8 cellular contexts compared by ENCODE assay signal in the genomic region with DNA sequence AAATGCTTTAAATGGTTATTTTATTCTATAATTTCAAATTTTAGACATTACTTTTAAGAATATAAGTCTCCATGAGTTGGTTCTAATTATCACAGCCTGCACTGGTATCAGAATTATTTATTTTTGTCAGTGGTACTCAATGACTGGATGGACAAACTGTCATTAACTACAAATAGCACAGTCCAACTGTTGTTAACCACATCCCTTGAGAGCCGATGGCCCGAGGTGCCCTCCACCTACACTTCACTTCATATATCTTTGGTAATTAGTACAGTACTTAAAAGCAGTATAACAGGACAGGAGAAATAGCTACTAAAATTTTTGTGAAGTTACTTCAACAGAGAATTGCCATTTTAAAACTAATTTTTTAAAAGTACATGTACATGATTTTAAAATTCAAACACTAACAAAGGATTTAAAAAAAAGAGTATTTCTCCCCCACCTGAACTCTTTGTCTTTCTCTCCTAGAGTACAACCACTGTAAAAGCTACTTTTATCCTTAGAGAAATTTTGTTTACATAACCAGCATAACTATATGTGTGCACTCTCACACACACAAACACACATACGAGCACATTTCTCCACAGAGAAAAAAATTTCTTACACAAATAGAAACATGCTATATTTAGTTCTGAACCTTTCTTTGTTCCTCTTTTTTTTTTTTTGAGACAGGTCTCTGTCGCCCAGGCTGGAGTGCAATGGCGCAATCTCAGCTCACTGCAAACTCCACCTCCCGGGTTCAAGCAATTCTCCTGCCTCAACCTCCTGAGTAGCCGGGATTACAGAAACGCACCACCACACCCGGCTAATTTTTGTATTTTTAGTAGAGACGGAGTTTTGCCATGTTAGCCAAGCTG. TPM values are rescaled to one million over a fixed set of nuclear protein-coding genes. Genes with fewer than 3 reads are reported as not detected.
DNase-seq lines count a peak whose midpoint lies in the region; ATAC-seq, FAIRE-seq and TF ChIP-seq lines count a peak whose summit lies in the region.

No MANE protein-coding gene starts in this region.

- H3K27me3 Mint-ChIP-seq in HFFc6 (ENCODE audit: insufficient read depth), result peaks cover 2% of the 10 kb centered on the region; the same call in 1 of the 2 replicates

- H2AFZ ChIP-seq in keratinocyte (ENCODE audit: control insufficient read depth, low read length), result no peak overlapping the region

- ATAC-seq in GM18520 (IDR thresholded peaks at IDR 0.05; ENCODE audit: unreplicated experiment) (peak; percentile 44), GM21737 (IDR thresholded peaks at IDR 0.05; ENCODE audit: unreplicated experiment) (peak; percentile 61)

- H3K9ac ChIP-seq in keratinocyte (ENCODE audit: control insufficient read depth, extremely low read depth, insufficient read depth, low read length), result no peak overlapping the region

- peaks cover 30% of the 10 kb centered on the region for H3K4me1 ChIP-seq in keratinocyte (ENCODE audit: control insufficient read depth, extremely low read depth, insufficient read depth, low read length)

- no peak overlapping the region for H3K4me3 Mint-ChIP-seq in HFFc6

- peaks cover 6% of the 10 kb centered on the region; the same call in 1 of the 2 replicates for H3K36me3 Mint-ChIP-seq in HFFc6 (ENCODE audit: low read depth)

- no peaks in the 10 kb centered on the region for H3K27me3 ChIP-seq in keratinocyte (ENCODE audit: control insufficient read depth, extremely low read depth, insufficient read depth, low read length)

- H3K36me3 ChIP-seq in keratinocyte (ENCODE audit: control insufficient read depth in 2 of 2, extremely low read depth in 1 of 2, insufficient read depth in 2 of 2, low read length in 2 of 2), result no peaks in the 10 kb centered on the region

- H3K4me3 ChIP-seq in keratinocyte (ENCODE audit: control insufficient read depth in 2 of 3, extremely low read depth in 1 of 3, insufficient read depth in 2 of 3, low read depth in 1 of 3, low read length in 3 of 3), result no peak overlapping the region

- no peak overlapping the region for H3K27ac Mint-ChIP-seq in HFFc6

- no peak for FAIRE-seq in keratinocyte (lab: Jason Lieb, UNC)

- no peak overlapping the region for H3K27ac ChIP-seq in keratinocyte (ENCODE audit: control insufficient read depth, insufficient read depth, low read length)

- dilution Hi-C loops in keratinocyte (cut with MboI; ENCODE audit: extremely low pct_ligation_motif_present, low sequenced_read_pairs), result no loop called here

- H3K9me3 Mint-ChIP-seq in HFFc6, result no peaks in the 10 kb centered on the region

- peaks cover 39% of the 10 kb centered on the region for H3K4me1 Mint-ChIP-seq in HFFc6 (ENCODE audit: low read depth)

- in situ Hi-C loops in GM13976 (cut with MboI; ENCODE audit: low sequenced_read_pairs, unreplicated experiment), result no loop called here

- peak overlapping the region; percentile 45 for H3K4me2 ChIP-seq in keratinocyte (ENCODE audit: control insufficient read depth, extremely low read depth, insufficient read depth, low read depth, low read length)

- peak; percentile 19 to 32 for DNase-seq in Kasumi-1 (lab: John Stamatoyannopoulos, UW)
- no peak for DNase-seq in keratinocyte (ENCODE audit: low read depth, low spot score)
- DNase-seq in activated CD4-positive, CD25-positive, alpha-beta regulatory T cell (lab: John Stamatoyannopoulos, UW), result no peak
- DNase-seq in HFFc6, result no peak
- no peak for DNase-seq in GM13976 (ENCODE audit: low spot score)
- DNase-seq in hypothalamus (lab: John Stamatoyannopoulos, UW), result no peak

- peaks cover 27% of the 10 kb centered on the region for H3K79me2 ChIP-seq in keratinocyte (ENCODE audit: control insufficient read depth, insufficient read depth, low read length)

- no peaks in the 10 kb centered on the region for H3K9me1 ChIP-seq in keratinocyte (ENCODE audit: control insufficient read depth, extremely low read depth, insufficient read depth, low read length)

- no peaks in the 10 kb centered on the region for H4K20me1 ChIP-seq in keratinocyte (ENCODE audit: control insufficient read depth, extremely low read depth, insufficient read depth, low read length)

- TF ChIP-seq CTCF in keratinocyte (optimal IDR thresholded peaks at IDR 0.05 in 1 of 3, IDR thresholded peaks at IDR 0.05 in 1 of 3, conservative IDR thresholded peaks at IDR 0.05 in 1 of 3; ENCODE audit: extremely low read depth in 1 of 3, insufficient read depth in 2 of 3, low read length in 3 of 3), result no peak
- TF ChIP-seq CTCF in HFFc6 (IDR thresholded peaks at IDR 0.05), result no peak
- TF ChIP-seq CTCF in GM13976 (IDR thresholded peaks at IDR 0.05; ENCODE audit: borderline replicate concordance, control extremely low read depth, extremely low read depth, insufficient read depth, missing control alignments), result no peak

- no peaks in the 10 kb centered on the region for H3K9me3 ChIP-seq in keratinocyte (ENCODE audit: control insufficient read depth, low read depth, low read length)

RNA-seq across cellular contexts. Expression of a gene that starts 6.5 kb away (rescaled TPM):
- polyA plus RNA-seq in keratinocyte, result 2.4 to 6.7 TPM (median 4.6 TPM) in 3 replicates
- polyA plus RNA-seq in keratinocyte (2011; ENCODE audit: low read depth), result 2.7 TPM
- polyA plus RNA-seq in keratinocyte (2011; cell fraction: cytosol; rRNA removed), result 1.9 and 3.9 TPM in 2 replicates
- 1.2 and 1.5 TPM in 2 replicates for polyA plus RNA-seq in keratinocyte (2011; cell fraction: nucleus; rRNA removed)
- polyA plus RNA-seq in keratinocyte (2012; ENCODE audit: low replicate concordance), result 2.7 and 4.3 TPM in 2 replicates
- polyA minus RNA-seq in keratinocyte, result 0.46 to 2.0 TPM (median 0.79 TPM) in 3 replicates
- 1.9 TPM for polyA minus RNA-seq in keratinocyte (2011; cell fraction: cytosol; rRNA and poly(A)+ RNA removed)
- 0.53 and 1.2 TPM in 2 replicates for polyA minus RNA-seq in keratinocyte (2011; cell fraction: nucleus; rRNA and poly(A)+ RNA removed)
- total RNA-seq in HFFc6 (2021; fragmentation: NEBNext Ultra II Directional; extraction: Animal tissue kit (Norgen Biotek cat#: 25700)), result 1 to 10 TPM; 4.3 to 7.4 (median 6.4) TPM

RNA-seq across cellular contexts. Expression of a gene that starts 17.9 kb away (rescaled TPM):
- 4.2 to 5.8 TPM (median 5.5 TPM) in 3 replicates for polyA plus RNA-seq in keratinocyte
- polyA plus RNA-seq in keratinocyte (2011; ENCODE audit: low read depth), result 8.0 TPM
- polyA plus RNA-seq in keratinocyte (2011; cell fraction: cytosol; rRNA removed), result 2.1 and 3.0 TPM in 2 replicates
- 10.2 and 10.4 TPM in 2 replicates for polyA plus RNA-seq in keratinocyte (2011; cell fraction: nucleus; rRNA removed)
- polyA plus RNA-seq in keratinocyte (2012; ENCODE audit: low replicate concordance), result 3.6 and 6.9 TPM in 2 replicates
- polyA minus RNA-seq in keratinocyte, result 3.3 to 14.4 TPM (median 6.7 TPM) in 3 replicates
- polyA minus RNA-seq in keratinocyte (2011; cell fraction: cytosol; rRNA and poly(A)+ RNA removed), result 2.7 TPM
- 14.0 and 32.9 TPM in 2 replicates for polyA minus RNA-seq in keratinocyte (2011; cell fraction: nucleus; rRNA and poly(A)+ RNA removed)
- total RNA-seq in HFFc6 (2021; fragmentation: NEBNext Ultra II Directional; extraction: Animal tissue kit (Norgen Biotek cat#: 25700)), result 1 to 10 TPM; 5.8 to 9.0 (median 7.8) TPM

RNA-seq across cellular contexts. Expression of a gene that starts 47.7 kb away (rescaled TPM):
- polyA plus RNA-seq in keratinocyte, result 7.8 to 17.5 TPM (median 8.4 TPM) in 3 replicates
- 48.5 TPM for polyA plus RNA-seq in keratinocyte (2011; ENCODE audit: low read depth)
- polyA plus RNA-seq in keratinocyte (2011; cell fraction: cytosol; rRNA removed), result 7.5 and 12.6 TPM in 2 replicates
- 7.7 and 11.8 TPM in 2 replicates for polyA plus RNA-seq in keratinocyte (2011; cell fraction: nucleus; rRNA removed)
- 10.1 and 17.4 TPM in 2 replicates for polyA plus RNA-seq in keratinocyte (2012; ENCODE audit: low replicate concordance)
- polyA minus RNA-seq in keratinocyte, result 1.0 to 5.7 TPM (median 1.1 TPM) in 3 replicates
- polyA minus RNA-seq in keratinocyte (2011; cell fraction: cytosol; rRNA and poly(A)+ RNA removed), result 21.5 TPM
- polyA minus RNA-seq in keratinocyte (2011; cell fraction: nucleus; rRNA and poly(A)+ RNA removed), result 7.1 and 10.1 TPM in 2 replicates
- total RNA-seq in HFFc6 (2021; fragmentation: NEBNext Ultra II Directional; extraction: Animal tissue kit (Norgen Biotek cat#: 25700)), result 10 to 100 TPM in 5 of 6 experiments, 1 to 10 TPM in 1; 8.7 to 15.6 (median 11.4) TPM

Comparison
In these comparisons a context has a peak if more than half of its experiments do, and no peak if none do; other contexts are left out.
1. DNase-seq: peak in Kasumi-1 (2 of 2); none in keratinocyte (single experiment), activated CD4-positive, CD25-positive, alpha-beta regulatory T cell (0 of 4), HFFc6 (single experiment), GM13976 (single experiment) and hypothalamus (0 of 51).